In genomic region chr10:124225468-124226270, GRCh38 we compare ENCODE assay signal across 12 cellular contexts.
DNase-seq lines count a peak whose midpoint lies in the region; ATAC-seq, FAIRE-seq and TF ChIP-seq lines count a peak whose summit lies in the region.
"Had no signal": no experiment of that assay in that cellular context is flagged by ENCODE, and none has a peak within 500 bp of the region (broad histone marks: within the 10 kb centered on the region; RNA-seq: fewer than 3 reads in every experiment).

No MANE protein-coding gene starts in this region.

- ATAC-seq in activated CD4-positive, alpha-beta T cell treated with anti-CD3 and anti-CD28 coated beads for 36 hours: peak; percentile 64
- no peak; the same call in 2 of the 3 replicates for ATAC-seq in K562
- no peak for ATAC-seq in HG02623 (IDR thresholded peaks at IDR 0.05; ENCODE audit: unreplicated experiment)

- H3K27me3 Mint-ChIP-seq in activated CD4-positive, alpha-beta T cell treated with anti-CD3 and anti-CD28 coated beads for 36 hours: peaks cover 6% of the 10 kb centered on the region

- no peak for TF ChIP-seq RAD21 in K562 (CRISPR knock-in tag; conservative IDR thresholded peaks at IDR 0.05 in 1 of 2, IDR thresholded peaks at IDR 0.05 in 1 of 2)

- no peak overlapping the region for H4K8ac ChIP-seq in mesenchymal stem cell (ENCODE audit: low read length)

- TF ChIP-seq POLR2A in K562 (conservative IDR thresholded peaks at IDR 0.05): no peak
- TF ChIP-seq POLR2A in sigmoid colon (IDR thresholded peaks at IDR 0.05): no peak

- H3K36me3 ChIP-seq in K562 (ENCODE audit: control insufficient read depth, insufficient read depth, low read length) (no peaks in the 10 kb centered on the region), sigmoid colon (no peaks in the 10 kb centered on the region), mesenchymal stem cell (ENCODE audit: control insufficient read depth in 1 of 2, insufficient read depth in 2 of 2, low read depth in 1 of 2, low read length in 2 of 2) (no peaks in the 10 kb centered on the region)

- H3K27me3 ChIP-seq in K562 (ENCODE audit: control insufficient read depth in 2 of 2, insufficient read depth in 2 of 2, low read length in 2 of 2) (peaks cover 0 to 15% of the 10 kb centered on the region in 2 experiments; a peak in 3 of 5 replicates), sigmoid colon (no peaks in the 10 kb centered on the region), mesenchymal stem cell (ENCODE audit: control insufficient read depth in 1 of 2, insufficient read depth in 1 of 2, low read length in 2 of 2) (peaks cover 0 to 21% of the 10 kb centered on the region in 2 experiments)

- H3K36me3 Mint-ChIP-seq in activated CD4-positive, alpha-beta T cell treated with anti-CD3 and anti-CD28 coated beads for 36 hours (ENCODE audit: low read depth): no peaks in the 10 kb centered on the region

- no peak overlapping the region for H4K91ac ChIP-seq in mesenchymal stem cell (ENCODE audit: low read length)

- no peaks in the 10 kb centered on the region for H3K4me1 Mint-ChIP-seq in activated CD4-positive, alpha-beta T cell treated with anti-CD3 and anti-CD28 coated beads for 36 hours

- H2BK120ac ChIP-seq in mesenchymal stem cell (ENCODE audit: low read depth, low read length): no peak overlapping the region

- H3K4me2 ChIP-seq in K562 (ENCODE audit: insufficient read depth, low read length) (no peak overlapping the region), mesenchymal stem cell (ENCODE audit: low read length, poor library complexity, severe bottlenecking) (no peak overlapping the region)

- intact Hi-C loops in activated CD4-positive, alpha-beta T cell treated with anti-CD3 and anti-CD28 coated beads for 36 hours (cut with DNase I, micrococcal nuclease): loop anchor here in 1 of 2 experiments (1.0 to 10.0 kb wide), 4 partner anchors 72 to 507 kb away; no protein-coding TSS in a partner anchor
- intact Hi-C loops in K562 (cut with micrococcal nuclease) (no loop called here), sigmoid colon (cut with DNase I) (no loop called here)

- POLR2A ChIA-PET in activated CD4-positive, alpha-beta T cell treated with anti-CD3 and anti-CD28 coated beads for 36 hours (lab: Charles Lee): no interaction called here
- POLR2A ChIA-PET in K562 (lab: Yijun Ruan, JAX): no interaction called here

- H3K79me2 ChIP-seq in K562 (ENCODE audit: control insufficient read depth, insufficient read depth, low read length): no peaks in the 10 kb centered on the region

- H3K9me3 Mint-ChIP-seq in activated CD4-positive, alpha-beta T cell treated with anti-CD3 and anti-CD28 coated beads for 36 hours (ENCODE audit: low read depth): peaks cover 23% of the 10 kb centered on the region

- H3K4me3 ChIP-seq in K562: no peak overlapping the region
- no peak overlapping the region for H3K4me3 ChIP-seq in sigmoid colon
- H3K4me3 ChIP-seq in mesenchymal stem cell (ENCODE audit: insufficient read depth in 1 of 2, low read depth in 1 of 2, low read length in 2 of 2): no peak overlapping the region

- H3K9me3 ChIP-seq in K562 (replicated peaks; ENCODE audit: control insufficient read depth, insufficient read depth, low read depth, low read length) (peaks cover 13% of the 10 kb centered on the region), sigmoid colon (peaks cover 0 to 4% (median 0%) of the 10 kb centered on the region in 4 donors), mesenchymal stem cell (ENCODE audit: control insufficient read depth, low read length) (no peaks in the 10 kb centered on the region)

- H3K9me1 ChIP-seq in K562 (ENCODE audit: control insufficient read depth, insufficient read depth, low read length): no peaks in the 10 kb centered on the region

- peak overlapping the region; percentile 33 for H3K4me3 Mint-ChIP-seq in activated CD4-positive, alpha-beta T cell treated with anti-CD3 and anti-CD28 coated beads for 36 hours

- H2AFZ ChIP-seq in K562 (ENCODE audit: low read depth, low read length) (no peak overlapping the region), mesenchymal stem cell (ENCODE audit: low read depth, low read length) (no peak overlapping the region)

- H3K14ac ChIP-seq in mesenchymal stem cell (ENCODE audit: low read length in 2 of 2): no peak overlapping the region

- H4K20me1 ChIP-seq in K562 (replicated peaks; ENCODE audit: control insufficient read depth, insufficient read depth, low read length): no peaks in the 10 kb centered on the region

- in situ Hi-C loops in K562 (cut with MboI): no loop called here

- 20% methylated on average over 13 of the region's 15 CpGs for WGBS in K562 (ENCODE audit: insufficient coverage, low coverage, missing lambda C conversion rate)
- WGBS in sigmoid colon, 2 donors: 93 to 94% methylated on average over 15 of the region's 15 CpGs
- 93% methylated on average over 15 of the region's 15 CpGs for WGBS in mesenchymal stem cell

- no peak overlapping the region for H3K4ac ChIP-seq in mesenchymal stem cell (ENCODE audit: low read depth in 1 of 2, low read length in 2 of 2)

- no peak overlapping the region for H3K23ac ChIP-seq in mesenchymal stem cell (ENCODE audit: low read length in 2 of 2)

- TF ChIP-seq EP300 in K562 (IDR thresholded peaks at IDR 0.05; ENCODE audit: low read length): no peak
- no peak for TF ChIP-seq EP300 in sigmoid colon (IDR thresholded peaks at IDR 0.05)

- no TSS peak for BruUV-seq in K562 (replicated peaks; lab: Mats Ljungman, UMichigan)

- CTCF ChIA-PET in activated CD4-positive, alpha-beta T cell treated with anti-CD3 and anti-CD28 coated beads for 36 hours (lab: Charles Lee): interaction anchor here (1.0 to 1.9 kb wide), 3 partner anchors 163 to 231 kb away, joined by 3 to 9 read pairs (median 6); no protein-coding TSS in a partner anchor
- CTCF ChIA-PET in K562 (lab: Yijun Ruan, JAX; ENCODE audit: low intra/inter-chr PET ratio): no interaction called here

- H2BK15ac ChIP-seq in mesenchymal stem cell (ENCODE audit: low read depth, poor library complexity, severe bottlenecking): no peak overlapping the region

- H3K9ac ChIP-seq in K562 (ENCODE audit: insufficient read depth in 1 of 2, low read depth in 2 of 2, low read length in 2 of 2) (no peak overlapping the region), mesenchymal stem cell (ENCODE audit: low read length) (no peak overlapping the region)

- no peaks in the 10 kb centered on the region for H3K79me1 ChIP-seq in mesenchymal stem cell (replicated peaks; ENCODE audit: low read length, poor library complexity, severe bottlenecking)

- DNase-seq in activated CD4-positive, alpha-beta T cell treated with anti-CD3 and anti-CD28 coated beads for 36 hours: peak; percentile 74
- DNase-seq in activated CD4-positive, alpha-beta T cell treated with anti-CD3 and anti-CD28 coated beads for 4 hours: no peak
- peak; percentile 66 for DNase-seq in RPMI8226
- DNase-seq in K562 (ENCODE audit: extremely low read depth in 1 of 4, low spot score in 3 of 4): no peak
- DNase-seq in sigmoid colon: no peak
- DNase-seq in mesenchymal stem cell: no peak
- DNase-seq in retina: no peak
- DNase-seq: KBM-7, NCI-H526 had no signal

- no peaks in the 10 kb centered on the region for H3K4me1 ChIP-seq in K562 (replicated peaks in 1 of 2; ENCODE audit: control insufficient read depth in 2 of 2, insufficient read depth in 2 of 2, low read length in 2 of 2)
- H3K4me1 ChIP-seq in sigmoid colon: peaks cover 0 to 30% (median 11%) of the 10 kb centered on the region in 4 donors
- peaks cover 30% of the 10 kb centered on the region for H3K4me1 ChIP-seq in mesenchymal stem cell (ENCODE audit: control insufficient read depth, insufficient read depth, low read depth, low read length)

- FAIRE-seq in K562 (lab: Jason Lieb, UNC): no peak
- FAIRE-seq: astrocyte, G401.6 had no signal

- H3K18ac ChIP-seq in mesenchymal stem cell (ENCODE audit: low read depth in 1 of 2, low read length in 2 of 2): no peak overlapping the region

- H2AK5ac ChIP-seq in mesenchymal stem cell (ENCODE audit: low read length, severe bottlenecking): no peak overlapping the region

- no peak overlapping the region for H2BK5ac ChIP-seq in mesenchymal stem cell (ENCODE audit: low read depth, low read length, poor library complexity, severe bottlenecking)

- TF ChIP-seq CTCF in K562 (IDR thresholded peaks at IDR 0.05 in 2 of 3, conservative IDR thresholded peaks at IDR 0.05 in 1 of 3; ENCODE audit: insufficient read depth in 2 of 3, low read depth in 1 of 3, low read length in 3 of 3) (no peak), sigmoid colon (IDR thresholded peaks at IDR 0.05) (no peak)

- H3K27ac Mint-ChIP-seq in activated CD4-positive, alpha-beta T cell treated with anti-CD3 and anti-CD28 coated beads for 36 hours: peak overlapping the region; percentile 64

- H2BK12ac ChIP-seq in mesenchymal stem cell (ENCODE audit: low read length in 2 of 2): no peak overlapping the region

- no peak overlapping the region for H3K27ac ChIP-seq in K562 (ENCODE audit: extremely low read depth, low read depth, low read length)
- peak overlapping the region in 3 of 4 donors; percentile 45 to 66 (median 66) for H3K27ac ChIP-seq in sigmoid colon
- no peak overlapping the region for H3K27ac ChIP-seq in mesenchymal stem cell (ENCODE audit: low read length, poor library complexity, severe bottlenecking)

TF ChIP-seq in K562, 482 proteins besides CTCF, POLR2A, EP300 and RAD21 (continues in another document):
- TF ChIP-seq SPI1 (IDR thresholded peaks at IDR 0.05; ENCODE audit: borderline replicate concordance, low read depth, low read length) (no peak), ZNF133 (CRISPR knock-in tag; IDR thresholded peaks at IDR 0.05) (no peak), NCOR1 (IDR thresholded peaks at IDR 0.05) (no peak), ZBTB33 (CRISPR knock-in tag; IDR thresholded peaks at IDR 0.05) (peak; percentile 74; the same call in 1 of the 2 replicates), HMGN3 (IDR thresholded peaks at IDR 0.05; ENCODE audit: borderline replicate concordance, extremely low read depth, insufficient read length, low read depth, low read length) (no peak)

Comparison
In these comparisons a context has a peak if more than half of its experiments do, and no peak if none do; other contexts are left out.
1. DNase-seq: peak in activated CD4-positive, alpha-beta T cell treated with anti-CD3 and anti-CD28 coated beads for 36 hours (single experiment) and RPMI8226 (single experiment); none in activated CD4-positive, alpha-beta T cell treated with anti-CD3 and anti-CD28 coated beads for 4 hours (0 of 2), K562 (0 of 4), sigmoid colon (single experiment), mesenchymal stem cell (single experiment) and retina (single experiment).
2. H3K27ac ChIP-seq: peak in sigmoid colon (3 of 4); none in K562 (single experiment) and mesenchymal stem cell (single experiment).